In genomic region chr9:37574241-37574721, GRCh38 we compare ENCODE assay signal across 9 cellular contexts. TPM values are rescaled to one million over a fixed set of nuclear protein-coding genes. Genes with fewer than 3 reads are reported as not detected.
DNase-seq lines count a peak whose midpoint lies in the region; ATAC-seq and TF ChIP-seq lines count a peak whose summit lies in the region.
"Had no signal": no experiment of that assay in that cellular context is flagged by ENCODE, and none has a peak within 500 bp of the region (broad histone marks: within the 10 kb centered on the region; RNA-seq: fewer than 3 reads in every experiment).

No MANE protein-coding gene starts in this region.

- no peak for TF ChIP-seq POLR2A in ovary (IDR thresholded peaks at IDR 0.05)

- no peaks in the 10 kb centered on the region for H3K36me3 ChIP-seq in CD4-positive, alpha-beta memory T cell (ENCODE audit: insufficient read depth, low read length)
- H3K36me3 ChIP-seq in endocrine pancreas (ENCODE audit: control insufficient read depth, insufficient read depth, low read length) (no peaks in the 10 kb centered on the region), neural progenitor cell (no peaks in the 10 kb centered on the region), ovary (no peaks in the 10 kb centered on the region)

- no peak for TF ChIP-seq EP300 in ovary (IDR thresholded peaks at IDR 0.05)

- H3K9me3 Mint-ChIP-seq in CD4-positive, alpha-beta memory T cell, result no peaks in the 10 kb centered on the region
- peaks cover 2% of the 10 kb centered on the region for H3K9me3 Mint-ChIP-seq in neural progenitor cell

- ATAC-seq in GM19452 (IDR thresholded peaks at IDR 0.05; ENCODE audit: unreplicated experiment) (no peak), HG02798 (IDR thresholded peaks at IDR 0.05; ENCODE audit: poor library complexity, unreplicated experiment) (no peak)

- CTCF ChIA-PET in CD4-positive, alpha-beta memory T cell (lab: Charles Lee; ENCODE audit: partially characterized antibody), result interaction anchor here (1.1 to 6.3 kb wide), 2 partner anchors 19 to 159 kb away, joined by 3 to 40 read pairs; partner anchors contain the start of gene TOMM5

- H3K27ac ChIP-seq in CD4-positive, alpha-beta memory T cell (ENCODE audit: low read depth, low read length), result no peak overlapping the region
- H3K27ac ChIP-seq in neural progenitor cell (peak overlapping the region; percentile 69), ovary (no peak overlapping the region)

- peaks cover 53% of the 10 kb centered on the region for H3K79me2 ChIP-seq in neural progenitor cell (ENCODE audit: low read depth)

- H3K9me3 ChIP-seq in CD4-positive, alpha-beta memory T cell (ENCODE audit: control insufficient read depth in 1 of 2, low read length in 2 of 2), result no peaks in the 10 kb centered on the region
- H3K9me3 ChIP-seq in endocrine pancreas (ENCODE audit: control insufficient read depth, low read length) (no peaks in the 10 kb centered on the region), neural progenitor cell (ENCODE audit: low read depth) (no peaks in the 10 kb centered on the region), ovary (no peaks in the 10 kb centered on the region)

- DNase-seq in CD4-positive, alpha-beta memory T cell, result no peak
- DNase-seq in NCI-H2107 (lab: John Stamatoyannopoulos, UW), result peak; percentile 17
- peak; percentile 76 for DNase-seq in neural progenitor cell (ENCODE audit: low spot score)
- no peak for DNase-seq in NCI-H1092 treated with DMSO at 0.1 percent for 48 hours (lab: John Stamatoyannopoulos, UW)
- DNase-seq in ovary, result no peak
- DNase-seq: NCI-H1417 treated with DMSO at 0.1 percent for 48 hours had no signal

- POLR2A ChIA-PET in CD4-positive, alpha-beta memory T cell (lab: Charles Lee; ENCODE audit: partially characterized antibody), result interaction anchor here (0.5 to 1.3 kb wide), 2 partner anchors 18 to 263 kb away, joined by 3 to 6 read pairs; partner anchors contain the start of gene TOMM5

- intact Hi-C loops in CD4-positive, alpha-beta memory T cell (cut with micrococcal nuclease), result no loop called here
- intact Hi-C loops in ovary (cut with DNase I), result loop anchor here in 2 of 4 donors (5.0 to 10.0 kb wide), 3 partner anchors 87 to 211 kb away; partner anchors contain the start of genes EXOSC3 (in 1 of the 2) and POLR1E (in 1 of the 2)

- peak overlapping the region; percentile 5 for H3K9ac ChIP-seq in endocrine pancreas (ENCODE audit: control insufficient read depth, insufficient read depth, low read length)
- H3K9ac ChIP-seq in neural progenitor cell, result no peak overlapping the region

- peaks cover 29% of the 10 kb centered on the region for H4K20me1 ChIP-seq in neural progenitor cell (ENCODE audit: low read depth)

- peaks cover 17 to 29% (median 21%) of the 10 kb centered on the region in 4 donors for H3K4me1 Mint-ChIP-seq in CD4-positive, alpha-beta memory T cell
- H3K4me1 Mint-ChIP-seq in neural progenitor cell, result peaks cover 41% of the 10 kb centered on the region

- H3K4me3 ChIP-seq in CD4-positive, alpha-beta memory T cell (ENCODE audit: low read length in 2 of 2), result no peak overlapping the region
- H3K4me3 ChIP-seq in endocrine pancreas (ENCODE audit: control insufficient read depth, insufficient read depth, low read length), result peak overlapping the region; percentile 86
- peak overlapping the region; percentile 69 for H3K4me3 ChIP-seq in neural progenitor cell
- no peak overlapping the region for H3K4me3 ChIP-seq in ovary

- H3K27ac Mint-ChIP-seq in CD4-positive, alpha-beta memory T cell, result peak overlapping the region in 2 of 7 donors; percentile 14 to 68
- peak overlapping the region; percentile 74 for H3K27ac Mint-ChIP-seq in neural progenitor cell

- peak overlapping the region in 7 of 8 donors; percentile 22 to 49 (median 26) for H3K4me3 Mint-ChIP-seq in CD4-positive, alpha-beta memory T cell
- H3K4me3 Mint-ChIP-seq in neural progenitor cell, result peak overlapping the region; percentile 89

- TF ChIP-seq CTCF in neural progenitor cell (IDR thresholded peaks at IDR 0.05) (no peak), ovary (IDR thresholded peaks at IDR 0.05) (no peak)

- H3F3A ChIP-seq in neural progenitor cell (ENCODE audit: low read depth), result peaks cover 44% of the 10 kb centered on the region

- no peaks in the 10 kb centered on the region for H3K27me3 Mint-ChIP-seq in CD4-positive, alpha-beta memory T cell
- peaks cover 4% of the 10 kb centered on the region for H3K27me3 Mint-ChIP-seq in neural progenitor cell (ENCODE audit: insufficient read depth, low read depth)

- WGBS in ovary, 3 donors, result 48 to 56% (median 48%) methylated on average over 5 of the region's 5 CpGs

- H2AFZ ChIP-seq in neural progenitor cell (replicated peaks), result no peak overlapping the region

- H3K36me3 Mint-ChIP-seq in CD4-positive, alpha-beta memory T cell, result peaks cover 0 to 6% of the 10 kb centered on the region in 2 donors
- H3K36me3 Mint-ChIP-seq in neural progenitor cell, result peaks cover 11% of the 10 kb centered on the region

- peaks cover 15% of the 10 kb centered on the region for H3K4me1 ChIP-seq in CD4-positive, alpha-beta memory T cell (ENCODE audit: insufficient read depth, low read length)
- H3K4me1 ChIP-seq in endocrine pancreas (ENCODE audit: control insufficient read depth, insufficient read depth, low read length), result peaks cover 22% of the 10 kb centered on the region
- H3K4me1 ChIP-seq in neural progenitor cell, result peaks cover 36% of the 10 kb centered on the region
- H3K4me1 ChIP-seq in ovary (ENCODE audit: insufficient read depth), result peaks cover 4% of the 10 kb centered on the region

- H3K27me3 ChIP-seq in CD4-positive, alpha-beta memory T cell (ENCODE audit: insufficient read depth, low read length), result no peaks in the 10 kb centered on the region
- H3K27me3 ChIP-seq in endocrine pancreas (ENCODE audit: control insufficient read depth, insufficient read depth, low read length), result no peaks in the 10 kb centered on the region
- H3K27me3 ChIP-seq in neural progenitor cell, result no peaks in the 10 kb centered on the region
- H3K27me3 ChIP-seq in ovary, result no peaks in the 10 kb centered on the region

- H3K4me2 ChIP-seq in neural progenitor cell, result peak overlapping the region; percentile 99

RNA-seq across cellular contexts. Expression of gene FBXO10, which starts 1.9 kb away (rescaled TPM):
- 1 to 10 TPM; 5.5 to 6.1 TPM for total RNA-seq in CD4-positive, alpha-beta memory T cell
- 1 to 10 TPM; 3.2 to 4.9 TPM for polyA plus RNA-seq in CD4-positive, alpha-beta memory T cell
- total RNA-seq in neural progenitor cell (ENCODE audit: low replicate concordance), result 13.4 and 28.2 TPM in 2 replicates
- 1 to 10 TPM; 3.0 to 7.2 (median 4.7) TPM for total RNA-seq in ovary
- 1 to 10 TPM; 3.2 to 6.7 TPM for polyA plus RNA-seq in ovary

RNA-seq across cellular contexts. Expression of gene TOMM5, which starts 18.1 kb away (rescaled TPM):
- total RNA-seq in CD4-positive, alpha-beta memory T cell, result 10 to 100 TPM; 48.2 to 51.1 TPM
- polyA plus RNA-seq in CD4-positive, alpha-beta memory T cell, result 100 to 1,000 TPM; 201 to 226 TPM
- total RNA-seq in neural progenitor cell (ENCODE audit: low replicate concordance) (142 and 201 TPM in 2 replicates), ovary (100 to 1,000 TPM in 1 of 7 donors, 10 to 100 TPM in 6; 47.5 to 106 (median 58.2) TPM)
- polyA plus RNA-seq in ovary, result 10 to 100 TPM; 81.1 to 85.7 TPM

Comparison
In these comparisons a context has a peak if more than half of its experiments do, and no peak if none do; other contexts are left out.
1. DNase-seq: peak in NCI-H2107 (single experiment) and neural progenitor cell (single experiment); none in CD4-positive, alpha-beta memory T cell (0 of 5), NCI-H1092 treated with DMSO at 0.1 percent for 48 hours (single experiment) and ovary (0 of 5).
2. H3K4me3 ChIP-seq: peak in endocrine pancreas (single experiment) and neural progenitor cell (single experiment); none in CD4-positive, alpha-beta memory T cell (0 of 2) and ovary (single experiment).